20 cellular contexts compared by ENCODE assay signal in genomic region chr16:4938683-4939030, GRCh38. TPM values are rescaled to one million over a fixed set of nuclear protein-coding genes. Genes with fewer than 3 reads are reported as not detected.
"Had no signal": no experiment of that assay in that cellular context is flagged by ENCODE, and none has a peak within 500 bp of the region (broad histone marks: within the 10 kb centered on the region; RNA-seq: fewer than 3 reads in every experiment).

No MANE protein-coding gene starts in this region.

- H3K27ac ChIP-seq: right atrium auricular region, WERI-Rb-1 had no signal

- H3K4me2 ChIP-seq: smooth muscle cell had no signal

- DNase-seq: activated CD4-positive, alpha-beta memory T cell treated with anti-CD3 and anti-CD28 coated beads for 36 hours; activated CD8-positive, alpha-beta memory T cell treated with anti-CD3 and anti-CD28 coated beads, Interleukin-2, amount 10 ng/mL, durations not matched to agents 7 days and 5 days; activated naive CD4-positive, alpha-beta T cell treated with anti-CD3 and anti-CD28 coated beads, Interleukin-2, amount 50 U/mL, for 16 hours; activated T-cell treated with anti-CD3 and anti-CD28 coated beads, Interleukin-2, amount 50 U/mL, for 1 hour; amniotic stem cell; effector CD8-positive, alpha-beta T cell; head of caudate nucleus; kidney glomerular epithelial cell; left ventricle myocardium superior; mesendoderm; nucleus accumbens; stimulated activated CD4-positive, alpha-beta T cell treated with anti-CD3 and anti-CD28 coated beads, Interleukin-4, amount 100 ng/mL, for 4 hours; stimulated activated CD8-positive, alpha-beta memory T cell treated with anti-CD3 and anti-CD28 coated beads, Interleukin-4, amount 100 ng/mL, for 48 hours; stimulated activated naive CD4-positive, alpha-beta T cell treated with Interleukin-2 at 50 U/mL for 16 hours; T-helper 17 cell; trophoblast cell; WERI-Rb-1 had no signal

- H3K36me3 ChIP-seq: right atrium auricular region, WERI-Rb-1 had no signal

- H3K27me3 ChIP-seq: right atrium auricular region had no signal

- H3K4me3 ChIP-seq: right atrium auricular region, smooth muscle cell had no signal

- ATAC-seq: activated CD8-positive, alpha-beta memory T cell treated with anti-CD3 and anti-CD28 coated beads, Interleukin-2, amount 10 ng/mL, durations not matched to agents 7 days and 5 days; left ventricle myocardium superior; natural killer cell treated with Interleukin-12 subunit alpha and Interleukin-12 subunit beta and Interleukin-15 and Interleukin-18, amount 100 ng/mL, for 72 hours; T-helper 17 cell had no signal

- H3K9me3 ChIP-seq: right atrium auricular region had no signal

RNA-seq across cellular contexts. Expression of gene PPL, which starts 1.7 kb away (rescaled TPM):
- total RNA-seq: natural killer cell treated with Interleukin-12 subunit alpha and Interleukin-12 subunit beta and Interleukin-15 and Interleukin-18, amount 100 ng/mL, for 72 hours; T-helper 17 cell had no signal

RNA-seq across cellular contexts. Expression of gene SEC14L5, which starts 19.5 kb away (rescaled TPM):
- total RNA-seq: activated CD8-positive, alpha-beta memory T cell treated with anti-CD3 and anti-CD28 coated beads, Interleukin-2, amount 10 ng/mL, durations not matched to agents 7 days and 5 days; natural killer cell treated with Interleukin-12 subunit alpha and Interleukin-12 subunit beta and Interleukin-15 and Interleukin-18, amount 100 ng/mL, for 72 hours; smooth muscle cell had no signal
- polyA plus RNA-seq: smooth muscle cell had no signal
